Comparison of ENCODE assay signal across 38 cellular contexts in the genomic region with DNA sequence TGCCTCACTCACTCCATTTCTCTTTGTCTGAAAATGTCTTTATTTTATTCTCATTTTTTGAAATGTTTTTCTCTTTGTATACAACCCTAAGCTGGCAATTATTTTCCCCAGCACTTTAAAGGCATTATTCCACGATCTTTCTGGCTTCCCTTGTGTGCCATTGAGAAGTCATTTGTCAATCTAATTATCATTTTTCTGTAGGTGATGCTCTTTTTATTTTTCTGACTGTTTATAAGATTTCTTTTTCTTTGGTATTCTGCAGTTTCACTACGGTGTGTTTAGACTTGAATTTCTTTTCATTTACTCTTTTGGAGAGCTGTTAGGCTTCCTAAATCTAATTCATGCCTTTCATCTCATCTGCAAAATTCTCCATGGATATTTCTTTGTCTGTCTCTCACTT. TPM values are rescaled to one million over a fixed set of nuclear protein-coding genes. Genes with fewer than 3 reads are reported as not detected.
"Had no signal": no experiment of that assay in that cellular context is flagged by ENCODE, and none has a peak within 500 bp of the region (broad histone marks: within the 10 kb centered on the region; RNA-seq: fewer than 3 reads in every experiment).

No MANE protein-coding gene starts in this region.

- H3K36me3 Mint-ChIP-seq: activated CD4-positive, alpha-beta memory T cell treated with anti-CD3 and anti-CD28 coated beads for 36 hours; activated naive CD4-positive, alpha-beta T cell treated with anti-CD3 and anti-CD28 coated beads, Interleukin-2, amount 50 U/mL, for 72 hours; activated naive CD8-positive, alpha-beta T cell treated with anti-CD3 and anti-CD28 coated beads for 36 hours had no signal

- H3K27ac Mint-ChIP-seq: activated B cell treated with CpG ODN at 0.5 μM for 24 hours; activated CD4-positive, alpha-beta memory T cell treated with anti-CD3 and anti-CD28 coated beads for 36 hours; activated CD4-positive, alpha-beta T cell treated with anti-CD3 and anti-CD28 coated beads, Interleukin-2, amount 10 ng/mL, durations not matched to agents 24 days and 14 days; activated CD8-positive, alpha-beta T cell treated with anti-CD3 and anti-CD28 coated beads for 36 hours; activated naive CD4-positive, alpha-beta T cell treated with anti-CD3 and anti-CD28 coated beads for 36 hours; activated naive CD4-positive, alpha-beta T cell treated with anti-CD3 and anti-CD28 coated beads, Interleukin-2, amount 50 U/mL, for 72 hours; activated naive CD8-positive, alpha-beta T cell treated with anti-CD3 and anti-CD28 coated beads for 36 hours; activated T-cell treated with anti-CD3 and anti-CD28 coated beads, Interleukin-2, amount 50 U/mL, for 72 hours; activated T-helper 1 cell treated with anti-CD3 and anti-CD28 coated beads, Interleukin-12 subunit alpha, Interleukin-12 subunit beta, Interleukin-2, Interleukin-4 antibody, amounts not matched to agents 30 ng/mL and 10 ng/mL and 1 ng/mL, durations not matched to agents 14 hours and 24 hours and 36 hours; activated T-helper 17 cell treated with anti-CD3 and anti-CD28 coated beads, Interleukin-2, amount 50 U/mL, for 72 hours; T-helper 1 cell treated with Interleukin-12 subunit alpha and Interleukin-12 subunit beta and Interleukin-4 antibody, amounts not matched to agents 30 μg/mL and 1 μg/mL, for 36 hours; T-helper 2 cell treated with Interferon-gamma antibody and Interleukin-4, amounts not matched to agents 5 μg/mL and 100 μg/mL, for 36 hours had no signal

- DNase-seq: activated B cell treated with CpG ODN at 0.5 μM for 24 hours; activated CD4-positive, alpha-beta memory T cell treated with anti-CD3 and anti-CD28 coated beads for 36 hours; activated CD4-positive, alpha-beta T cell treated with anti-CD3 and anti-CD28 coated beads for 4 hours; activated CD4-positive, alpha-beta T cell treated with anti-CD3 and anti-CD28 coated beads, Interleukin-2, amount 10 ng/mL, durations not matched to agents 24 days and 14 days; activated CD4-positive, alpha-beta T cell treated with anti-CD3 and anti-CD28 coated beads, Interleukin-2, amount 50 U/mL, for 1 hour; activated CD4-positive, alpha-beta T cell treated with anti-CD3 and anti-CD28 coated beads, Interleukin-2, amount 50 U/mL, for 4 hours; activated CD4-positive, CD25-positive, alpha-beta regulatory T cell treated with anti-CD3 and anti-CD28 coated beads, Interleukin-2, amount 50 U/mL, for 72 hours; activated CD8-positive, alpha-beta memory T cell treated with anti-CD3 and anti-CD28 coated beads, Interleukin-2, amount 50 U/mL, for 4 hours; activated CD8-positive, alpha-beta T cell treated with anti-CD3 and anti-CD28 coated beads for 36 hours; activated effector memory CD4-positive, alpha-beta T cell treated with anti-CD3 and anti-CD28 coated beads, Interleukin-2, amount 50 U/mL, for 16 hours; activated gamma-delta T cell treated with Interleukin-2 at 50 U/mL for 16 hours; activated naive CD4-positive, alpha-beta T cell; activated naive CD4-positive, alpha-beta T cell treated with anti-CD3 and anti-CD28 coated beads for 36 hours; activated naive CD8-positive, alpha-beta T cell treated with anti-CD3 and anti-CD28 coated beads for 36 hours; activated T-cell treated with anti-CD3 and anti-CD28 coated beads for 4 hours; activated T-cell treated with anti-CD3 and anti-CD28 coated beads, Interleukin-2, amount 50 U/mL, for 1 hour; activated T-cell treated with anti-CD3 and anti-CD28 coated beads, Interleukin-2, amount 50 U/mL, for 4 hours; activated T-cell treated with anti-CD3 and anti-CD28 coated beads, Interleukin-2, amount 50 U/mL, for 72 hours; adrenal gland; amniotic stem cell; aorta; body of pancreas; brain microvascular endothelial cell; central memory CD4-positive, alpha-beta T cell; T-helper 1 cell; T-helper 2 cell; T-helper 9 cell had no signal

- H3K4me1 Mint-ChIP-seq: activated B cell treated with CpG ODN at 0.5 μM for 24 hours; activated CD4-positive, alpha-beta T cell treated with anti-CD3 and anti-CD28 coated beads, Interleukin-2, amount 10 ng/mL, durations not matched to agents 24 days and 14 days; activated T-helper 17 cell treated with anti-CD3 and anti-CD28 coated beads, Interleukin-2, amount 50 U/mL, for 72 hours had no signal

- H3K4me3 Mint-ChIP-seq: activated B cell treated with CpG ODN at 0.5 μM for 24 hours; activated CD4-positive, alpha-beta memory T cell treated with anti-CD3 and anti-CD28 coated beads for 36 hours; activated CD4-positive, alpha-beta T cell treated with anti-CD3 and anti-CD28 coated beads, Interleukin-2, amount 10 ng/mL, durations not matched to agents 24 days and 14 days; activated CD8-positive, alpha-beta T cell treated with anti-CD3 and anti-CD28 coated beads for 36 hours; activated naive CD4-positive, alpha-beta T cell treated with anti-CD3 and anti-CD28 coated beads for 36 hours; activated naive CD8-positive, alpha-beta T cell treated with anti-CD3 and anti-CD28 coated beads for 36 hours; activated T-cell treated with anti-CD3 and anti-CD28 coated beads, Interleukin-2, amount 50 U/mL, for 4 hours; activated T-cell treated with anti-CD3 and anti-CD28 coated beads, Interleukin-2, amount 50 U/mL, for 72 hours; activated T-helper 1 cell treated with anti-CD3 and anti-CD28 coated beads, Interleukin-12 subunit alpha, Interleukin-12 subunit beta, Interleukin-2, Interleukin-4 antibody, amounts not matched to agents 30 ng/mL and 10 ng/mL and 1 ng/mL, durations not matched to agents 14 hours and 24 hours and 36 hours; activated T-helper 17 cell treated with anti-CD3 and anti-CD28 coated beads, Interleukin-2, amount 50 U/mL, for 72 hours; T-helper 1 cell treated with Interleukin-12 subunit alpha and Interleukin-12 subunit beta and Interleukin-4 antibody, amounts not matched to agents 30 μg/mL and 1 μg/mL, for 36 hours; T-helper 2 cell treated with Interferon-gamma antibody and Interleukin-4, amounts not matched to agents 5 μg/mL and 100 μg/mL, for 36 hours had no signal

- H3K27ac ChIP-seq: adrenal gland, body of pancreas, brain microvascular endothelial cell, breast epithelium, VCaP had no signal

- H3K4me1 ChIP-seq: adrenal gland, body of pancreas, breast epithelium had no signal

- H3K27me3 ChIP-seq: adrenal gland, body of pancreas, brain microvascular endothelial cell, breast epithelium had no signal

- ATAC-seq: activated CD8-positive, alpha-beta T cell treated with anti-CD3 and anti-CD28 coated beads for 36 hours; activated naive CD4-positive, alpha-beta T cell treated with anti-CD3 and anti-CD28 coated beads, Interleukin-2, amount 50 U/mL, for 72 hours; activated T-cell treated with anti-CD3 and anti-CD28 coated beads, Interleukin-2, amount 50 U/mL, for 4 hours; activated T-cell treated with anti-CD3 and anti-CD28 coated beads, Interleukin-2, amount 50 U/mL, for 72 hours; activated T-helper 17 cell treated with anti-CD3 and anti-CD28 coated beads, Interleukin-2, amount 50 U/mL, for 72 hours; body of pancreas had no signal

- H3K9me3 ChIP-seq: adrenal gland, body of pancreas, breast epithelium had no signal

- H3K9me3 Mint-ChIP-seq: activated CD4-positive, alpha-beta memory T cell treated with anti-CD3 and anti-CD28 coated beads for 36 hours; activated CD4-positive, alpha-beta T cell treated with anti-CD3 and anti-CD28 coated beads, Interleukin-2, amount 10 ng/mL, durations not matched to agents 24 days and 14 days; activated CD8-positive, alpha-beta T cell treated with anti-CD3 and anti-CD28 coated beads for 36 hours; activated naive CD4-positive, alpha-beta T cell treated with anti-CD3 and anti-CD28 coated beads for 36 hours; activated naive CD4-positive, alpha-beta T cell treated with anti-CD3 and anti-CD28 coated beads, Interleukin-2, amount 50 U/mL, for 72 hours; activated naive CD8-positive, alpha-beta T cell treated with anti-CD3 and anti-CD28 coated beads for 36 hours; activated T-cell treated with anti-CD3 and anti-CD28 coated beads, Interleukin-2, amount 50 U/mL, for 4 hours; activated T-cell treated with anti-CD3 and anti-CD28 coated beads, Interleukin-2, amount 50 U/mL, for 72 hours; activated T-helper 1 cell treated with anti-CD3 and anti-CD28 coated beads, Interleukin-12 subunit alpha, Interleukin-12 subunit beta, Interleukin-2, Interleukin-4 antibody, amounts not matched to agents 30 ng/mL and 10 ng/mL and 1 ng/mL, durations not matched to agents 14 hours and 24 hours and 36 hours; activated T-helper 17 cell treated with anti-CD3 and anti-CD28 coated beads, Interleukin-2, amount 50 U/mL, for 72 hours; T-helper 1 cell treated with Interleukin-12 subunit alpha and Interleukin-12 subunit beta and Interleukin-4 antibody, amounts not matched to agents 30 μg/mL and 1 μg/mL, for 36 hours; T-helper 2 cell treated with Interferon-gamma antibody and Interleukin-4, amounts not matched to agents 5 μg/mL and 100 μg/mL, for 36 hours had no signal

- H3K36me3 ChIP-seq: adrenal gland, brain microvascular endothelial cell, breast epithelium had no signal

- H3K4me3 ChIP-seq: adrenal gland, body of pancreas, breast epithelium had no signal

RNA-seq across cellular contexts. Expression of a gene that starts 8.1 kb away (rescaled TPM):
- total RNA-seq: activated B cell treated with CpG ODN at 0.5 μM for 24 hours; activated CD4-positive, alpha-beta memory T cell treated with anti-CD3 and anti-CD28 coated beads for 36 hours; activated CD4-positive, alpha-beta T cell treated with anti-CD3 and anti-CD28 coated beads, Interleukin-2, amount 10 ng/mL, durations not matched to agents 24 days and 14 days; activated CD8-positive, alpha-beta memory T cell treated with anti-CD3 and anti-CD28 coated beads for 36 hours; activated CD8-positive, alpha-beta T cell treated with anti-CD3 and anti-CD28 coated beads for 36 hours; activated naive CD4-positive, alpha-beta T cell treated with anti-CD3 and anti-CD28 coated beads for 36 hours; activated naive CD4-positive, alpha-beta T cell treated with anti-CD3 and anti-CD28 coated beads, Interleukin-2, amount 50 U/mL, for 72 hours; activated naive CD8-positive, alpha-beta T cell treated with anti-CD3 and anti-CD28 coated beads for 36 hours; activated T-cell treated with anti-CD3 and anti-CD28 coated beads, Interleukin-2, amount 50 U/mL, for 4 hours; activated T-cell treated with anti-CD3 and anti-CD28 coated beads, Interleukin-2, amount 50 U/mL, for 72 hours; activated T-helper 1 cell treated with anti-CD3 and anti-CD28 coated beads, Interleukin-12 subunit alpha, Interleukin-12 subunit beta, Interleukin-2, Interleukin-4 antibody, amounts not matched to agents 30 ng/mL and 10 ng/mL and 1 ng/mL, durations not matched to agents 14 hours and 24 hours and 36 hours; activated T-helper 17 cell treated with anti-CD3 and anti-CD28 coated beads, Interleukin-2, amount 50 U/mL, for 72 hours; adrenal gland; aorta; astrocyte; body of pancreas; breast epithelium; cardiac septum; cerebellum had no signal
- polyA plus RNA-seq: adrenal gland, aorta had no signal

RNA-seq across cellular contexts. Expression of a gene that starts 10.8 kb away (rescaled TPM):
- total RNA-seq: activated B cell treated with CpG ODN at 0.5 μM for 24 hours; activated CD4-positive, alpha-beta memory T cell treated with anti-CD3 and anti-CD28 coated beads for 36 hours; activated CD4-positive, alpha-beta T cell treated with anti-CD3 and anti-CD28 coated beads, Interleukin-2, amount 10 ng/mL, durations not matched to agents 24 days and 14 days; activated CD8-positive, alpha-beta memory T cell treated with anti-CD3 and anti-CD28 coated beads for 36 hours; activated CD8-positive, alpha-beta T cell treated with anti-CD3 and anti-CD28 coated beads for 36 hours; activated naive CD4-positive, alpha-beta T cell treated with anti-CD3 and anti-CD28 coated beads for 36 hours; activated naive CD4-positive, alpha-beta T cell treated with anti-CD3 and anti-CD28 coated beads, Interleukin-2, amount 50 U/mL, for 72 hours; activated naive CD8-positive, alpha-beta T cell treated with anti-CD3 and anti-CD28 coated beads for 36 hours; activated T-cell treated with anti-CD3 and anti-CD28 coated beads, Interleukin-2, amount 50 U/mL, for 4 hours; activated T-cell treated with anti-CD3 and anti-CD28 coated beads, Interleukin-2, amount 50 U/mL, for 72 hours; activated T-helper 1 cell treated with anti-CD3 and anti-CD28 coated beads, Interleukin-12 subunit alpha, Interleukin-12 subunit beta, Interleukin-2, Interleukin-4 antibody, amounts not matched to agents 30 ng/mL and 10 ng/mL and 1 ng/mL, durations not matched to agents 14 hours and 24 hours and 36 hours; activated T-helper 17 cell treated with anti-CD3 and anti-CD28 coated beads, Interleukin-2, amount 50 U/mL, for 72 hours; adrenal gland; aorta; astrocyte; body of pancreas; breast epithelium; cardiac septum; cerebellum had no signal
- polyA plus RNA-seq: adrenal gland, aorta had no signal

RNA-seq across cellular contexts. Expression of a gene that starts 26.7 kb away (rescaled TPM):
- total RNA-seq: activated B cell treated with CpG ODN at 0.5 μM for 24 hours; activated CD4-positive, alpha-beta memory T cell treated with anti-CD3 and anti-CD28 coated beads for 36 hours; activated CD4-positive, alpha-beta T cell treated with anti-CD3 and anti-CD28 coated beads, Interleukin-2, amount 10 ng/mL, durations not matched to agents 24 days and 14 days; activated CD8-positive, alpha-beta memory T cell treated with anti-CD3 and anti-CD28 coated beads for 36 hours; activated CD8-positive, alpha-beta T cell treated with anti-CD3 and anti-CD28 coated beads for 36 hours; activated naive CD4-positive, alpha-beta T cell treated with anti-CD3 and anti-CD28 coated beads for 36 hours; activated naive CD4-positive, alpha-beta T cell treated with anti-CD3 and anti-CD28 coated beads, Interleukin-2, amount 50 U/mL, for 72 hours; activated naive CD8-positive, alpha-beta T cell treated with anti-CD3 and anti-CD28 coated beads for 36 hours; activated T-cell treated with anti-CD3 and anti-CD28 coated beads, Interleukin-2, amount 50 U/mL, for 4 hours; activated T-cell treated with anti-CD3 and anti-CD28 coated beads, Interleukin-2, amount 50 U/mL, for 72 hours; activated T-helper 1 cell treated with anti-CD3 and anti-CD28 coated beads, Interleukin-12 subunit alpha, Interleukin-12 subunit beta, Interleukin-2, Interleukin-4 antibody, amounts not matched to agents 30 ng/mL and 10 ng/mL and 1 ng/mL, durations not matched to agents 14 hours and 24 hours and 36 hours; activated T-helper 17 cell treated with anti-CD3 and anti-CD28 coated beads, Interleukin-2, amount 50 U/mL, for 72 hours; adrenal gland; aorta; astrocyte; body of pancreas; breast epithelium; cardiac septum; cerebellum had no signal
- polyA plus RNA-seq: adrenal gland, aorta had no signal

RNA-seq across cellular contexts. Expression of a gene that starts 41.2 kb away (rescaled TPM):
- total RNA-seq: activated B cell treated with CpG ODN at 0.5 μM for 24 hours; activated CD4-positive, alpha-beta memory T cell treated with anti-CD3 and anti-CD28 coated beads for 36 hours; activated CD4-positive, alpha-beta T cell treated with anti-CD3 and anti-CD28 coated beads, Interleukin-2, amount 10 ng/mL, durations not matched to agents 24 days and 14 days; activated CD8-positive, alpha-beta memory T cell treated with anti-CD3 and anti-CD28 coated beads for 36 hours; activated CD8-positive, alpha-beta T cell treated with anti-CD3 and anti-CD28 coated beads for 36 hours; activated naive CD4-positive, alpha-beta T cell treated with anti-CD3 and anti-CD28 coated beads for 36 hours; activated naive CD4-positive, alpha-beta T cell treated with anti-CD3 and anti-CD28 coated beads, Interleukin-2, amount 50 U/mL, for 72 hours; activated naive CD8-positive, alpha-beta T cell treated with anti-CD3 and anti-CD28 coated beads for 36 hours; activated T-cell treated with anti-CD3 and anti-CD28 coated beads, Interleukin-2, amount 50 U/mL, for 4 hours; activated T-cell treated with anti-CD3 and anti-CD28 coated beads, Interleukin-2, amount 50 U/mL, for 72 hours; activated T-helper 1 cell treated with anti-CD3 and anti-CD28 coated beads, Interleukin-12 subunit alpha, Interleukin-12 subunit beta, Interleukin-2, Interleukin-4 antibody, amounts not matched to agents 30 ng/mL and 10 ng/mL and 1 ng/mL, durations not matched to agents 14 hours and 24 hours and 36 hours; activated T-helper 17 cell treated with anti-CD3 and anti-CD28 coated beads, Interleukin-2, amount 50 U/mL, for 72 hours; adrenal gland; aorta; astrocyte; body of pancreas; breast epithelium; cardiac septum; cerebellum had no signal
- polyA plus RNA-seq: adrenal gland, aorta had no signal
